8 cellular contexts compared by ENCODE assay signal in genomic region chr17:50148226-50149098, GRCh38. TPM values are rescaled to one million over a fixed set of nuclear protein-coding genes. Genes with fewer than 3 reads are reported as not detected.
DNase-seq lines count a peak whose midpoint lies in the region; ATAC-seq and TF ChIP-seq lines count a peak whose summit lies in the region.

No MANE protein-coding gene starts in this region.

- no peaks in the 10 kb centered on the region for H3K79me2 ChIP-seq in OCI-LY1 (ENCODE audit: insufficient read depth, low read length)

- ATAC-seq in HG02870 (IDR thresholded peaks at IDR 0.05; ENCODE audit: unreplicated experiment) (peak; percentile 38), natural killer cell (peak in 2 of 3 donors; percentile 6 to 28), GM21526 (IDR thresholded peaks at IDR 0.05; ENCODE audit: low FRiP score, unreplicated experiment) (no peak)
- peak; percentile 58 for ATAC-seq in stimulated activated naive CD8-positive, alpha-beta T cell treated with anti-CD3 and anti-CD28 coated beads, Interleukin-15, amount 100 ng/mL, for 72 hours

- H3K27ac Mint-ChIP-seq in natural killer cell = peak overlapping the region; percentile 91 to 98
- peak overlapping the region; percentile 84 to 95 for H3K27ac Mint-ChIP-seq in stimulated activated naive CD8-positive, alpha-beta T cell treated with anti-CD3 and anti-CD28 coated beads, Interleukin-15, amount 100 ng/mL, for 72 hours

- H3K9me2 ChIP-seq in OCI-LY1 (ENCODE audit: low read depth, low read length) = no peaks in the 10 kb centered on the region

- H3K36me3 Mint-ChIP-seq in natural killer cell = no peaks in the 10 kb centered on the region

- WGBS in esophagus muscularis mucosa = 0% methylated on average over 8 of the region's 27 CpGs

- H2AFZ ChIP-seq in OCI-LY1 (ENCODE audit: low read length) = no peak overlapping the region

- TF ChIP-seq CTCF in GM12864 (IDR thresholded peaks at IDR 0.05; ENCODE audit: low read depth, low read length, missing control alignments) (no peak), OCI-LY1 (IDR thresholded peaks at IDR 0.05; ENCODE audit: low read length) (no peak), esophagus muscularis mucosa (IDR thresholded peaks at IDR 0.05) (peak; percentile 12 to 27 (median 22)), natural killer cell (IDR thresholded peaks at IDR 0.05) (no peak)

- H3K4me3 ChIP-seq in GM12864 (ENCODE audit: low read depth, low read length) (peak overlapping the region; percentile 71), OCI-LY1 (ENCODE audit: low read depth, low read length, poor library complexity, severe bottlenecking) (peak overlapping the region; percentile 80), esophagus muscularis mucosa (peak overlapping the region; percentile 76 to 91 (median 78))

- H3K9ac ChIP-seq in OCI-LY1 (ENCODE audit: low read length) = peak overlapping the region; percentile 93

- no peaks in the 10 kb centered on the region for H4K20me1 ChIP-seq in OCI-LY1 (ENCODE audit: insufficient read depth, low read length)

- H3K36me3 ChIP-seq in OCI-LY1 (ENCODE audit: insufficient read depth, low read length) = peaks cover 23% of the 10 kb centered on the region
- peaks cover 9 to 22% (median 18%) of the 10 kb centered on the region in 4 donors for H3K36me3 ChIP-seq in esophagus muscularis mucosa

- no peaks in the 10 kb centered on the region for H3F3A ChIP-seq in OCI-LY1 (ENCODE audit: insufficient read depth, low read length)

- intact Hi-C loops in esophagus muscularis mucosa (cut with DNase I) (loop anchor here (5.0 kb wide), 1 partner anchor 36 kb away; no protein-coding TSS in a partner anchor), natural killer cell (cut with micrococcal nuclease) (no loop called here)

- H3K4me3 Mint-ChIP-seq in natural killer cell = peak overlapping the region; percentile 97
- H3K4me3 Mint-ChIP-seq in stimulated activated naive CD8-positive, alpha-beta T cell treated with anti-CD3 and anti-CD28 coated beads, Interleukin-15, amount 100 ng/mL, for 72 hours = peak overlapping the region; percentile 86 to 98

- H3K9me3 Mint-ChIP-seq in natural killer cell = no peaks in the 10 kb centered on the region
- H3K9me3 Mint-ChIP-seq in stimulated activated naive CD8-positive, alpha-beta T cell treated with anti-CD3 and anti-CD28 coated beads, Interleukin-15, amount 100 ng/mL, for 72 hours = no peaks in the 10 kb centered on the region

- H3K4me1 ChIP-seq in OCI-LY1 (ENCODE audit: insufficient read depth, low read length, severe bottlenecking) = peaks cover 35% of the 10 kb centered on the region
- H3K4me1 ChIP-seq in esophagus muscularis mucosa = peaks cover 51 to 94% (median 85%) of the 10 kb centered on the region in 4 donors

- peak overlapping the region; percentile 66 for H3K27ac ChIP-seq in OCI-LY1 (ENCODE audit: low read depth, low read length, poor library complexity, severe bottlenecking)
- peak overlapping the region; percentile 87 to 95 (median 94) for H3K27ac ChIP-seq in esophagus muscularis mucosa (replicated peaks in 1 of 4)

- DNase-seq in GM12864 (ENCODE audit: low read depth) (peak; percentile 60), activated T-cell treated with anti-CD3 and anti-CD28 coated beads for 4 hours (peak; percentile 87), esophagus muscularis mucosa (ENCODE audit: extremely low spot score) (no peak), natural killer cell (peak; percentile 43)
- DNase-seq in stimulated activated naive CD8-positive, alpha-beta T cell treated with anti-CD3 and anti-CD28 coated beads, Interleukin-15, amount 100 ng/mL, for 72 hours = peak; percentile 51 to 90

- H3K27me3 Mint-ChIP-seq in natural killer cell (ENCODE audit: low read depth in 2 of 2) = no peaks in the 10 kb centered on the region
- H3K27me3 Mint-ChIP-seq in stimulated activated naive CD8-positive, alpha-beta T cell treated with anti-CD3 and anti-CD28 coated beads, Interleukin-15, amount 100 ng/mL, for 72 hours = no peaks in the 10 kb centered on the region

- H3K4me2 ChIP-seq in OCI-LY1 (ENCODE audit: low read length) = peak overlapping the region; percentile 69

- no peaks in the 10 kb centered on the region for H3K27me3 ChIP-seq in OCI-LY1 (ENCODE audit: insufficient read depth, low read length)
- H3K27me3 ChIP-seq in esophagus muscularis mucosa = no peaks in the 10 kb centered on the region

- H3K4me1 Mint-ChIP-seq in natural killer cell = peaks cover 54 to 67% of the 10 kb centered on the region in 2 donors
- H3K4me1 Mint-ChIP-seq in stimulated activated naive CD8-positive, alpha-beta T cell treated with anti-CD3 and anti-CD28 coated beads, Interleukin-15, amount 100 ng/mL, for 72 hours = peaks cover 61% of the 10 kb centered on the region

- TF ChIP-seq EP300 in esophagus muscularis mucosa (IDR thresholded peaks at IDR 0.05) = no peak

- no peaks in the 10 kb centered on the region for H3K9me3 ChIP-seq in OCI-LY1 (ENCODE audit: low read length)
- H3K9me3 ChIP-seq in esophagus muscularis mucosa = no peaks in the 10 kb centered on the region

- TF ChIP-seq POLR2A in esophagus muscularis mucosa (IDR thresholded peaks at IDR 0.05; ENCODE audit: low read depth) = no peak

RNA-seq across cellular contexts. Expression of gene PPP1R9B, which starts 2.0 kb away (rescaled TPM):
- total RNA-seq in esophagus muscularis mucosa = 10 to 100 TPM; 20.2 to 46.3 (median 37.5) TPM
- total RNA-seq in natural killer cell = 100 to 1,000 TPM; 124 to 162 (median 135) TPM

RNA-seq across cellular contexts. Expression of gene SGCA, which starts 17.3 kb away (rescaled TPM):
- total RNA-seq in esophagus muscularis mucosa (100 to 1,000 TPM in 1 of 4 donors, 10 to 100 TPM in 3; 72.7 to 145 (median 82.8) TPM), natural killer cell (not detected)

RNA-seq across cellular contexts. Expression of gene SAMD14, which starts 18.5 kb away (rescaled TPM):
- total RNA-seq in esophagus muscularis mucosa (1 to 10 TPM in 3 of 4 donors, under 1 TPM in 1; 0.98 to 1.8 (median 1.5) TPM), natural killer cell (1 to 10 TPM; 1.1 to 2.1 (median 1.5) TPM)

RNA-seq across cellular contexts. Expression of gene COL1A1, which starts 53.0 kb away (rescaled TPM):
- total RNA-seq in esophagus muscularis mucosa = 100 to 1,000 TPM in 1 of 4 donors, 10 to 100 TPM in 3; 20.7 to 123 (median 41.5) TPM
- total RNA-seq in natural killer cell = 1 to 10 TPM; 2.3 to 7.5 (median 2.6) TPM

RNA-seq across cellular contexts. Expression of gene PDK2, which starts 53.3 kb away (rescaled TPM):
- 100 to 1,000 TPM in 1 of 4 donors, 10 to 100 TPM in 3; 31.6 to 118 (median 61.4) TPM for total RNA-seq in esophagus muscularis mucosa
- 10 to 100 TPM; 23.2 to 32.9 (median 23.6) TPM for total RNA-seq in natural killer cell

Comparison
In these comparisons a context has a peak if more than half of its experiments do, and no peak if none do; other contexts are left out.
1. CTCF ChIP-seq: peak in esophagus muscularis mucosa (3 of 3); none in GM12864 (single experiment), OCI-LY1 (single experiment) and natural killer cell (single experiment).
2. RNA of gene SGCA, which starts 17.3 kb away (total RNA-seq): 72.7 to 145 TPM in esophagus muscularis mucosa; not detected in natural killer cell; every median in the first group is over 10 times any median in the second.
3. Peak in every context shown above with its lines, with median percentiles within 50 percentile points of each other: H3K4me3 ChIP-seq.